ENCODE assay signal across 2 cellular contexts in genomic region chr1:202204065-202204464, GRCh38.
TF ChIP-seq lines count a peak whose summit lies in the region.

No MANE protein-coding gene starts in this region.

TF ChIP-seq in A549, 52 proteins besides CTCF, POLR2A, EP300 and RAD21:
- no peak for TF ChIP-seq PBX3 (IDR thresholded peaks at IDR 0.05)
- no peak for TF ChIP-seq HMGXB4 (CRISPR knock-in tag; IDR thresholded peaks at IDR 0.05; ENCODE audit: borderline replicate concordance)
- no peak for TF ChIP-seq ELK1 (IDR thresholded peaks at IDR 0.05; ENCODE audit: low read depth, low read length)
- no peak for TF ChIP-seq RARB (CRISPR knock-in tag; IDR thresholded peaks at IDR 0.05)
- TF ChIP-seq REST (IDR thresholded peaks at IDR 0.05), result no peak
- TF ChIP-seq USF2 (IDR thresholded peaks at IDR 0.05), result no peak
- TF ChIP-seq HOXB13 (CRISPR knock-in tag; IDR thresholded peaks at IDR 0.05; ENCODE audit: low read depth), result no peak
- no peak for TF ChIP-seq HDAC2 (IDR thresholded peaks at IDR 0.05)
- TF ChIP-seq ZC3H11A (IDR thresholded peaks at IDR 0.05), result no peak
- TF ChIP-seq RCOR1 (IDR thresholded peaks at IDR 0.05; ENCODE audit: low read depth, low read length), result no peak
- no peak for TF ChIP-seq GATA3 (IDR thresholded peaks at IDR 0.05; ENCODE audit: borderline replicate concordance)
- no peak for TF ChIP-seq PHF8 (IDR thresholded peaks at IDR 0.05; ENCODE audit: borderline replicate concordance, low read depth)
- no peak for TF ChIP-seq JUNB (IDR thresholded peaks at IDR 0.05)
- no peak for TF ChIP-seq MAZ (IDR thresholded peaks at IDR 0.05; ENCODE audit: borderline replicate concordance, low read depth, low read length)
- no peak for TF ChIP-seq FOSB (CRISPR knock-in tag; IDR thresholded peaks at IDR 0.05)
- TF ChIP-seq CBX2 (IDR thresholded peaks at IDR 0.05; ENCODE audit: borderline replicate concordance, low read depth), result no peak
- TF ChIP-seq NR3C1 (IDR thresholded peaks at IDR 0.05), result no peak

TF ChIP-seq in H1, 55 proteins besides CTCF, POLR2A, EP300 and RAD21:
- TF ChIP-seq RXRA (IDR thresholded peaks at IDR 0.05; ENCODE audit: insufficient read depth, low read depth, low read length), result no peak
- no peak for TF ChIP-seq MAFK (IDR thresholded peaks at IDR 0.05; ENCODE audit: low read depth, low read length)
- TF ChIP-seq ZNF274 (IDR thresholded peaks at IDR 0.05; ENCODE audit: borderline replicate concordance, extremely low read depth, low read length), result no peak
- TF ChIP-seq CHD7 (IDR thresholded peaks at IDR 0.05; ENCODE audit: insufficient replicate concordance, low read length), result no peak
- no peak for TF ChIP-seq CHD2 (IDR thresholded peaks at IDR 0.05; ENCODE audit: low read length)
- TF ChIP-seq SAP30 (IDR thresholded peaks at IDR 0.05; ENCODE audit: insufficient read depth, insufficient replicate concordance, low read length), result no peak
- no peak for TF ChIP-seq E2F6 (IDR thresholded peaks at IDR 0.05)
- no peak for TF ChIP-seq CTBP2 (IDR thresholded peaks at IDR 0.05; ENCODE audit: borderline replicate concordance, insufficient read depth, insufficient read length, low read length)
- TF ChIP-seq HDAC6 (IDR thresholded peaks at IDR 0.05; ENCODE audit: low read depth, low read length), result no peak
- no peak for TF ChIP-seq POLR2AphosphoS5 (IDR thresholded peaks at IDR 0.05; ENCODE audit: low read depth, low read length)
- TF ChIP-seq SP4 (IDR thresholded peaks at IDR 0.05; ENCODE audit: low read length), result no peak
- no peak for TF ChIP-seq HDAC2 (IDR thresholded peaks at IDR 0.05; ENCODE audit: borderline replicate concordance in 1 of 2, low read depth in 2 of 2, low read length in 2 of 2)
- no peak for TF ChIP-seq TEAD4 (IDR thresholded peaks at IDR 0.05; ENCODE audit: low read depth, low read length)
